Comparison of ENCODE assay signal across 8 cellular contexts in genomic region chr14:77040059-77040308, GRCh38. TPM values are rescaled to one million over a fixed set of nuclear protein-coding genes. Genes with fewer than 3 reads are reported as not detected.
DNase-seq lines count a peak whose midpoint lies in the region; ATAC-seq and TF ChIP-seq lines count a peak whose summit lies in the region.

No MANE protein-coding gene starts in this region.

- CTCF ChIA-PET in HEK293T (lab: Yijun Ruan, JAX) (interaction anchor here (0.8 to 1.0 kb wide), 2 partner anchors 31 to 82 kb away, joined by 3 to 4 read pairs; no protein-coding TSS in a partner anchor), SK-N-SH (lab: Yijun Ruan, JAX) (interaction anchor here (0.9 to 24.4 kb wide), 9 partner anchors 11 to 164 kb away, joined by 3 to 484 read pairs (median 5); partner anchors contain the start of gene IRF2BPL)

- peak; percentile 74 to 78 for ATAC-seq in stimulated activated naive B cell treated with anti-CD40 and anti-IgM and Interleukin-4, amounts not matched to agents 10 μg/mL and 1 μg/mL and 100 μg/mL, for 72 hours (replicated peaks)

- no peaks in the 10 kb centered on the region for H4K20me1 ChIP-seq in SK-N-SH (ENCODE audit: insufficient read depth)

- 2% methylated on average over 9 of the region's 10 CpGs for WGBS in SK-N-SH (ENCODE audit: low lambda C conversion rate)

- H3K27ac ChIP-seq in SK-N-SH (ENCODE audit: low read depth in 2 of 2, low read length in 1 of 2): peak overlapping the region; percentile 99 to 100

- H3K9me3 ChIP-seq in ES-I3 (ENCODE audit: control insufficient read depth, insufficient read depth, low read length) (no peaks in the 10 kb centered on the region), SK-N-SH (no peaks in the 10 kb centered on the region)

- peak overlapping the region; percentile 90 for H3K4me3 Mint-ChIP-seq in glutamatergic neuron (ENCODE audit: unreplicated experiment)
- H3K4me3 Mint-ChIP-seq in stimulated activated naive B cell treated with anti-CD40 and anti-IgM and Interleukin-4, amounts not matched to agents 10 μg/mL and 1 μg/mL and 100 μg/mL, for 72 hours: peak overlapping the region; percentile 74 to 78

- 0 out of 2 replicates have a peak overlapping the region, but pooled peaks have one; percentile 11 for H2AFZ ChIP-seq in SK-N-SH (ENCODE audit: low read depth)

- H3F3A ChIP-seq in SK-N-SH (replicated peaks; ENCODE audit: insufficient read depth): peaks cover 68% of the 10 kb centered on the region

- TF ChIP-seq CTCF in SK-N-SH (IDR thresholded peaks at IDR 0.05): no peak
- no peak for TF ChIP-seq CTCF in glutamatergic neuron (IDR thresholded peaks at IDR 0.05; ENCODE audit: partially characterized antibody, unreplicated experiment)

- peak overlapping the region; percentile 99 for H3K27ac Mint-ChIP-seq in glutamatergic neuron (ENCODE audit: unreplicated experiment)
- H3K27ac Mint-ChIP-seq in stimulated activated naive B cell treated with anti-CD40 and anti-IgM and Interleukin-4, amounts not matched to agents 10 μg/mL and 1 μg/mL and 100 μg/mL, for 72 hours: peak overlapping the region; percentile 96

- H3K27me3 Mint-ChIP-seq in glutamatergic neuron (ENCODE audit: unreplicated experiment): peaks cover 8% of the 10 kb centered on the region
- H3K27me3 Mint-ChIP-seq in stimulated activated naive B cell treated with anti-CD40 and anti-IgM and Interleukin-4, amounts not matched to agents 10 μg/mL and 1 μg/mL and 100 μg/mL, for 72 hours: no peaks in the 10 kb centered on the region

- peaks cover 71% of the 10 kb centered on the region for H3K4me1 ChIP-seq in ES-I3 (ENCODE audit: insufficient read depth, low read length)
- peaks cover 74 to 82% of the 10 kb centered on the region in 2 experiments for H3K4me1 ChIP-seq in SK-N-SH (ENCODE audit: control insufficient read depth in 1 of 2, insufficient read depth in 2 of 2, low read depth in 1 of 2, low read length in 1 of 2)

- POLR2A ChIA-PET in HEK293T (lab: Yijun Ruan, JAX): interaction anchor here (0.6 to 5.6 kb wide), 10 partner anchors 11 to 1802 kb away, joined by 3 to 94 read pairs (median 5); partner anchors contain the start of gene IRF2BPL
- POLR2A ChIA-PET in SK-N-SH (lab: Yijun Ruan, JAX): interaction anchor here (0.7 to 2.8 kb wide), 7 partner anchors 11 to 135 kb away, joined by 3 to 28 read pairs (median 5); partner anchors contain the start of gene IRF2BPL

- H3K9me3 Mint-ChIP-seq in glutamatergic neuron (ENCODE audit: unreplicated experiment): peaks cover 18% of the 10 kb centered on the region
- H3K9me3 Mint-ChIP-seq in stimulated activated naive B cell treated with anti-CD40 and anti-IgM and Interleukin-4, amounts not matched to agents 10 μg/mL and 1 μg/mL and 100 μg/mL, for 72 hours: no peaks in the 10 kb centered on the region

- TF ChIP-seq RAD21 in SK-N-SH (IDR thresholded peaks at IDR 0.05; ENCODE audit: low read length): peak; percentile 25

- peak overlapping the region; percentile 51; the same call in 1 of the 2 replicates for H3K9ac ChIP-seq in ES-I3 (ENCODE audit: low read depth, low read length)
- H3K9ac ChIP-seq in SK-N-SH: peak overlapping the region; percentile 75

- DNase-seq in HEK293T (ENCODE audit: extremely low spot score) (no peak), SK-N-SH (peak; percentile 86), glutamatergic neuron (no peak), Ammon's horn (ENCODE audit: low spot score) (no peak), NCI-H82 (lab: John Stamatoyannopoulos, UW) (no peak)
- DNase-seq in stimulated activated naive B cell treated with anti-CD40 and anti-IgM and Interleukin-4, amounts not matched to agents 10 μg/mL and 1 μg/mL and 100 μg/mL, for 72 hours: no peak
- no peak for DNase-seq in NK-92 treated with Interleukin-12 subunit alpha and Interleukin-12 subunit beta, amount 100 ng/mL, for 24 hours (lab: John Stamatoyannopoulos, UW)

- H3K36me3 Mint-ChIP-seq in glutamatergic neuron (ENCODE audit: unreplicated experiment): no peaks in the 10 kb centered on the region
- no peaks in the 10 kb centered on the region for H3K36me3 Mint-ChIP-seq in stimulated activated naive B cell treated with anti-CD40 and anti-IgM and Interleukin-4, amounts not matched to agents 10 μg/mL and 1 μg/mL and 100 μg/mL, for 72 hours

- H3K4me1 Mint-ChIP-seq in glutamatergic neuron (ENCODE audit: low read depth, unreplicated experiment): peaks cover 73% of the 10 kb centered on the region
- peaks cover 61 to 87% of the 10 kb centered on the region in 2 donors for H3K4me1 Mint-ChIP-seq in stimulated activated naive B cell treated with anti-CD40 and anti-IgM and Interleukin-4, amounts not matched to agents 10 μg/mL and 1 μg/mL and 100 μg/mL, for 72 hours

- no peaks in the 10 kb centered on the region for H3K9me2 ChIP-seq in SK-N-SH

- H3K27me3 ChIP-seq in SK-N-SH (ENCODE audit: insufficient read depth): no peaks in the 10 kb centered on the region

- H3K4me2 ChIP-seq in SK-N-SH: peak overlapping the region; percentile 81

- H3K36me3 ChIP-seq in ES-I3 (ENCODE audit: insufficient read depth, low read length) (no peaks in the 10 kb centered on the region), SK-N-SH (replicated peaks in 1 of 2; ENCODE audit: control insufficient read depth in 1 of 2, insufficient read depth in 2 of 2, low read length in 1 of 2) (no peaks in the 10 kb centered on the region)

- H3K4me3 ChIP-seq in SK-N-SH (ENCODE audit: low read depth in 2 of 2, low read length in 1 of 2): peak overlapping the region; percentile 34 to 38

- peaks cover 5% of the 10 kb centered on the region; the same call in 1 of the 2 replicates for H3K79me2 ChIP-seq in SK-N-SH (ENCODE audit: insufficient read depth)

- TF ChIP-seq EP300 in SK-N-SH (IDR thresholded peaks at IDR 0.05; ENCODE audit: borderline replicate concordance in 1 of 2, low read depth in 1 of 2, low read length in 1 of 2): no peak

TF ChIP-seq in HEK293T, 16 proteins besides CTCF, POLR2A, EP300 and RAD21:
- TF ChIP-seq BHLHE40 (IDR thresholded peaks at IDR 0.05; ENCODE audit: borderline replicate concordance) (no peak), L3MBTL2 (conservative IDR thresholded peaks at IDR 0.05) (0 out of 2 replicates have a peak, but pooled peaks have one; percentile 3), CTBP1 (IDR thresholded peaks at IDR 0.05; ENCODE audit: borderline replicate concordance) (no peak), NFRKB (IDR thresholded peaks at IDR 0.05) (no peak)

TF ChIP-seq in SK-N-SH, 30 proteins besides CTCF, POLR2A, EP300 and RAD21:
- TF ChIP-seq YY1 (IDR thresholded peaks at IDR 0.05; ENCODE audit: low read depth): no peak; the same call in 1 of the 2 replicates
- TF ChIP-seq IRF3 (IDR thresholded peaks at IDR 0.05; ENCODE audit: low read depth, low read length): no peak
- TF ChIP-seq SIN3A (IDR thresholded peaks at IDR 0.05; ENCODE audit: borderline replicate concordance, low read depth, low read length): no peak
- TF ChIP-seq USF2 (IDR thresholded peaks at IDR 0.05; ENCODE audit: borderline replicate concordance, low read depth, low read length): no peak
- peak; percentile 88 for TF ChIP-seq MXI1 (IDR thresholded peaks at IDR 0.05; ENCODE audit: low read depth, low read length)
TF ChIP-seq in SK-N-SH: peak in this region for 1.

RNA-seq across cellular contexts. Expression of gene IRF2BPL, which starts 11.5 kb away (rescaled TPM):
- 10.9 and 17.1 TPM in 2 replicates for polyA plus RNA-seq in SK-N-SH (2012; rRNA removed)
- polyA plus RNA-seq in SK-N-SH (2012; cell fraction: cytosol; rRNA removed): 9.1 and 14.4 TPM in 2 replicates
- 16.2 and 16.9 TPM in 2 replicates for polyA plus RNA-seq in SK-N-SH (2012; cell fraction: nucleus; rRNA removed)
- total RNA-seq in glutamatergic neuron (ENCODE audit: unreplicated experiment): 23.3 TPM

RNA-seq across cellular contexts. Expression of gene CIPC, which starts 58.1 kb away (rescaled TPM):
- 6.5 and 9.6 TPM in 2 replicates for polyA plus RNA-seq in SK-N-SH (2012; rRNA removed)
- polyA plus RNA-seq in SK-N-SH (2012; cell fraction: cytosol; rRNA removed): 8.0 and 8.5 TPM in 2 replicates
- 8.3 and 10.3 TPM in 2 replicates for polyA plus RNA-seq in SK-N-SH (2012; cell fraction: nucleus; rRNA removed)
- total RNA-seq in glutamatergic neuron (ENCODE audit: unreplicated experiment): 22.3 TPM
